Comparison of ENCODE assay signal across 1 cellular context in genomic region chr13:48858122-48858521, GRCh38.
TF ChIP-seq lines count a peak whose summit lies in the region.

No MANE protein-coding gene starts in this region.

TF ChIP-seq in HEK293, 187 proteins besides CTCF, POLR2A, EP300 and RAD21:
- TF ChIP-seq ZNF518A (tag by site-specific recombination; conservative IDR thresholded peaks at IDR 0.05; ENCODE audit: low read depth) (0 out of 2 replicates have a peak, but pooled peaks have one; percentile 18), ZNF610 (tag by site-specific recombination; IDR thresholded peaks at IDR 0.05; ENCODE audit: borderline replicate concordance) (no peak)
TF ChIP-seq in HEK293: peak in this region for 1.
